Comparison of ENCODE assay signal across 1 cellular context in the genomic region with DNA sequence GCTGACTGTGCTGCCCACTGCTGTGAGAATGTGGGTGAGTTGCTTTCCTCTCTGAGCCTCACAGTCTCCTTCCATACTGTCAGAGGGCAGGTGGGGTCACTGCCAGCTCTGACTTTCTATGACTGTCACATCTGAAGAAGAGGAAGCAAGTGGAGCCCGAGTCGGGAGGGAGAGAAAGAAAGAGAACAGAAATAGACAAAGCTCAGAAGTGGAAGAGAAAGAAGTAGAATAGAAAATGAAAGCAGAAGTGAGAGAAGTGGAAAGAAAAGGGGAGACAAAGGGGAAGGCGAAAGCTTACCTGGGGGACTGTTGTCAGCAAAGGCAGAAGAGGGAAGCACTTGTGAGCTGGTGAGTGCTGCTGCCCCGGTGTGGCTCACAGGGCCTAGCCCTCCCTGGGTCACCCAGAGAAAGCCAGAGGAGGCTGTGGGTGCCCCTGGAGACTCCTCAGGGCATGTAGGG.
A peak's percentile ranks its signal among the peaks of the same experiment; 100 is the strongest.
TF ChIP-seq lines count a peak whose summit lies in the region.

No MANE protein-coding gene starts in this region.

TF ChIP-seq in GM12878, 131 proteins besides CTCF, POLR2A, EP300 and RAD21 (continues in another document):
- TF ChIP-seq, protein P1, sequence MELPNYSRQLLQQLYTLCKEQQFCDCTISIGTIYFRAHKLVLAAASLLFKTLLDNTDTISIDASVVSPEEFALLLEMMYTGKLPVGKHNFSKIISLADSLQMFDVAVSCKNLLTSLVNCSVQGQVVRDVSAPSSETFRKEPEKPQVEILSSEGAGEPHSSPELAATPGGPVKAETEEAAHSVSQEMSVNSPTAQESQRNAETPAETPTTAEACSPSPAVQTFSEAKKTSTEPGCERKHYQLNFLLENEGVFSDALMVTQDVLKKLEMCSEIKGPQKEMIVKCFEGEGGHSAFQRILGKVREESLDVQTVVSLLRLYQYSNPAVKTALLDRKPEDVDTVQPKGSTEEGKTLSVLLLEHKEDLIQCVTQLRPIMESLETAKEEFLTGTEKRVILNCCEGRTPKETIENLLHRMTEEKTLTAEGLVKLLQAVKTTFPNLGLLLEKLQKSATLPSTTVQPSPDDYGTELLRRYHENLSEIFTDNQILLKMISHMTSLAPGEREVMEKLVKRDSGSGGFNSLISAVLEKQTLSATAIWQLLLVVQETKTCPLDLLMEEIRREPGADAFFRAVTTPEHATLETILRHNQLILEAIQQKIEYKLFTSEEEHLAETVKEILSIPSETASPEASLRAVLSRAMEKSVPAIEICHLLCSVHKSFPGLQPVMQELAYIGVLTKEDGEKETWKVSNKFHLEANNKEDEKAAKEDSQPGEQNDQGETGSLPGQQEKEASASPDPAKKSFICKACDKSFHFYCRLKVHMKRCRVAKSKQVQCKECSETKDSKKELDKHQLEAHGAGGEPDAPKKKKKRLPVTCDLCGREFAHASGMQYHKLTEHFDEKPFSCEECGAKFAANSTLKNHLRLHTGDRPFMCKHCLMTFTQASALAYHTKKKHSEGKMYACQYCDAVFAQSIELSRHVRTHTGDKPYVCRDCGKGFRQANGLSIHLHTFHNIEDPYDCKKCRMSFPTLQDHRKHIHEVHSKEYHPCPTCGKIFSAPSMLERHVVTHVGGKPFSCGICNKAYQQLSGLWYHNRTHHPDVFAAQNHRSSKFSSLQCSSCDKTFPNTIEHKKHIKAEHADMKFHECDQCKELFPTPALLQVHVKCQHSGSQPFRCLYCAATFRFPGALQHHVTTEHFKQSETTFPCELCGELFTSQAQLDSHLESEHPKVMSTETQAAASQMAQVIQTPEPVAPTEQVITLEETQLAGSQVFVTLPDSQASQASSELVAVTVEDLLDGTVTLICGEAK (IDR thresholded peaks at IDR 0.05; ENCODE audit: borderline replicate concordance), result no peak
- TF ChIP-seq, protein P2, sequence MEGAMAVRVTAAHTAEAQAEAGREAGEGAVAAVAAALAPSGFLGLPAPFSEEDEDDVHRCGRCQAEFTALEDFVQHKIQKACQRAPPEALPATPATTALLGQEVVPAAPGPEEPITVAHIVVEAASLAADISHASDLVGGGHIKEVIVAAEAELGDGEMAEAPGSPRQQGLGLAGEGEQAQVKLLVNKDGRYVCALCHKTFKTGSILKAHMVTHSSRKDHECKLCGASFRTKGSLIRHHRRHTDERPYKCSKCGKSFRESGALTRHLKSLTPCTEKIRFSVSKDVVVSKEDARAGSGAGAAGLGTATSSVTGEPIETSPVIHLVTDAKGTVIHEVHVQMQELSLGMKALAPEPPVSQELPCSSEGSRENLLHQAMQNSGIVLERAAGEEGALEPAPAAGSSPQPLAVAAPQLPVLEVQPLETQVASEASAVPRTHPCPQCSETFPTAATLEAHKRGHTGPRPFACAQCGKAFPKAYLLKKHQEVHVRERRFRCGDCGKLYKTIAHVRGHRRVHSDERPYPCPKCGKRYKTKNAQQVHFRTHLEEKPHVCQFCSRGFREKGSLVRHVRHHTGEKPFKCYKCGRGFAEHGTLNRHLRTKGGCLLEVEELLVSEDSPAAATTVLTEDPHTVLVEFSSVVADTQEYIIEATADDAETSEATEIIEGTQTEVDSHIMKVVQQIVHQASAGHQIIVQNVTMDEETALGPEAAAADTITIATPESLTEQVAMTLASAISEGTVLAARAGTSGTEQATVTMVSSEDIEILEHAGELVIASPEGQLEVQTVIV (IDR thresholded peaks at IDR 0.05; ENCODE audit: borderline replicate concordance, partially characterized antibody), result no peak
- TF ChIP-seq PAX5 (IDR thresholded peaks at IDR 0.05; ENCODE audit: borderline replicate concordance, low read depth, low read length), result 0 out of 2 replicates have a peak, but pooled peaks have one; percentile 20
- TF ChIP-seq, protein P3, sequence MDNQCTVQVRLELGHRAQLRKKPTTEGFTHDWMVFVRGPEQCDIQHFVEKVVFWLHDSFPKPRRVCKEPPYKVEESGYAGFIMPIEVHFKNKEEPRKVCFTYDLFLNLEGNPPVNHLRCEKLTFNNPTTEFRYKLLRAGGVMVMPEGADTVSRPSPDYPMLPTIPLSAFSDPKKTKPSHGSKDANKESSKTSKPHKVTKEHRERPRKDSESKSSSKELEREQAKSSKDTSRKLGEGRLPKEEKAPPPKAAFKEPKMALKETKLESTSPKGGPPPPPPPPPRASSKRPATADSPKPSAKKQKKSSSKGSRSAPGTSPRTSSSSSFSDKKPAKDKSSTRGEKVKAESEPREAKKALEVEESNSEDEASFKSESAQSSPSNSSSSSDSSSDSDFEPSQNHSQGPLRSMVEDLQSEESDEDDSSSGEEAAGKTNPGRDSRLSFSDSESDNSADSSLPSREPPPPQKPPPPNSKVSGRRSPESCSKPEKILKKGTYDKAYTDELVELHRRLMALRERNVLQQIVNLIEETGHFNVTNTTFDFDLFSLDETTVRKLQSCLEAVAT (IDR thresholded peaks at IDR 0.05), result peak; percentile 83
- TF ChIP-seq IRF4 (IDR thresholded peaks at IDR 0.05; ENCODE audit: low read depth, low read length), result peak; percentile 84
- TF ChIP-seq ESRRA (IDR thresholded peaks at IDR 0.05; ENCODE audit: low read length), result no peak
- TF ChIP-seq DPF2 (IDR thresholded peaks at IDR 0.05), result peak; percentile 65; the same call in 1 of the 2 replicates
- TF ChIP-seq, protein P4, sequence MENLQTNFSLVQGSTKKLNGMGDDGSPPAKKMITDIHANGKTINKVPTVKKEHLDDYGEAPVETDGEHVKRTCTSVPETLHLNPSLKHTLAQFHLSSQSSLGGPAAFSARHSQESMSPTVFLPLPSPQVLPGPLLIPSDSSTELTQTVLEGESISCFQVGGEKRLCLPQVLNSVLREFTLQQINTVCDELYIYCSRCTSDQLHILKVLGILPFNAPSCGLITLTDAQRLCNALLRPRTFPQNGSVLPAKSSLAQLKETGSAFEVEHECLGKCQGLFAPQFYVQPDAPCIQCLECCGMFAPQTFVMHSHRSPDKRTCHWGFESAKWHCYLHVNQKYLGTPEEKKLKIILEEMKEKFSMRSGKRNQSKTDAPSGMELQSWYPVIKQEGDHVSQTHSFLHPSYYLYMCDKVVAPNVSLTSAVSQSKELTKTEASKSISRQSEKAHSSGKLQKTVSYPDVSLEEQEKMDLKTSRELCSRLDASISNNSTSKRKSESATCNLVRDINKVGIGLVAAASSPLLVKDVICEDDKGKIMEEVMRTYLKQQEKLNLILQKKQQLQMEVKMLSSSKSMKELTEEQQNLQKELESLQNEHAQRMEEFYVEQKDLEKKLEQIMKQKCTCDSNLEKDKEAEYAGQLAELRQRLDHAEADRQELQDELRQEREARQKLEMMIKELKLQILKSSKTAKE (IDR thresholded peaks at IDR 0.05; ENCODE audit: low read depth, poor library complexity, severe bottlenecking), result peak; percentile 79
- 0 out of 2 replicates have a peak, but pooled peaks have one; percentile 9 for TF ChIP-seq YY1 (IDR thresholded peaks at IDR 0.05; ENCODE audit: low read depth, low read length)
- TF ChIP-seq RCOR1 (conservative IDR thresholded peaks at IDR 0.05; ENCODE audit: low read depth, low read length), result 0 out of 2 replicates have a peak, but pooled peaks have one; percentile 39
- TF ChIP-seq ZNF274 (IDR thresholded peaks at IDR 0.05; ENCODE audit: insufficient read depth, insufficient read length), result no peak
- no peak for TF ChIP-seq RB1 (IDR thresholded peaks at IDR 0.05; ENCODE audit: borderline replicate concordance)
- peak; percentile 97 to 98 for TF ChIP-seq IKZF2 (IDR thresholded peaks at IDR 0.05)
- 0 out of 2 replicates have a peak, but pooled peaks have one; percentile 45 for TF ChIP-seq ZNF207 (IDR thresholded peaks at IDR 0.05; ENCODE audit: borderline replicate concordance)
- TF ChIP-seq, protein P5, sequence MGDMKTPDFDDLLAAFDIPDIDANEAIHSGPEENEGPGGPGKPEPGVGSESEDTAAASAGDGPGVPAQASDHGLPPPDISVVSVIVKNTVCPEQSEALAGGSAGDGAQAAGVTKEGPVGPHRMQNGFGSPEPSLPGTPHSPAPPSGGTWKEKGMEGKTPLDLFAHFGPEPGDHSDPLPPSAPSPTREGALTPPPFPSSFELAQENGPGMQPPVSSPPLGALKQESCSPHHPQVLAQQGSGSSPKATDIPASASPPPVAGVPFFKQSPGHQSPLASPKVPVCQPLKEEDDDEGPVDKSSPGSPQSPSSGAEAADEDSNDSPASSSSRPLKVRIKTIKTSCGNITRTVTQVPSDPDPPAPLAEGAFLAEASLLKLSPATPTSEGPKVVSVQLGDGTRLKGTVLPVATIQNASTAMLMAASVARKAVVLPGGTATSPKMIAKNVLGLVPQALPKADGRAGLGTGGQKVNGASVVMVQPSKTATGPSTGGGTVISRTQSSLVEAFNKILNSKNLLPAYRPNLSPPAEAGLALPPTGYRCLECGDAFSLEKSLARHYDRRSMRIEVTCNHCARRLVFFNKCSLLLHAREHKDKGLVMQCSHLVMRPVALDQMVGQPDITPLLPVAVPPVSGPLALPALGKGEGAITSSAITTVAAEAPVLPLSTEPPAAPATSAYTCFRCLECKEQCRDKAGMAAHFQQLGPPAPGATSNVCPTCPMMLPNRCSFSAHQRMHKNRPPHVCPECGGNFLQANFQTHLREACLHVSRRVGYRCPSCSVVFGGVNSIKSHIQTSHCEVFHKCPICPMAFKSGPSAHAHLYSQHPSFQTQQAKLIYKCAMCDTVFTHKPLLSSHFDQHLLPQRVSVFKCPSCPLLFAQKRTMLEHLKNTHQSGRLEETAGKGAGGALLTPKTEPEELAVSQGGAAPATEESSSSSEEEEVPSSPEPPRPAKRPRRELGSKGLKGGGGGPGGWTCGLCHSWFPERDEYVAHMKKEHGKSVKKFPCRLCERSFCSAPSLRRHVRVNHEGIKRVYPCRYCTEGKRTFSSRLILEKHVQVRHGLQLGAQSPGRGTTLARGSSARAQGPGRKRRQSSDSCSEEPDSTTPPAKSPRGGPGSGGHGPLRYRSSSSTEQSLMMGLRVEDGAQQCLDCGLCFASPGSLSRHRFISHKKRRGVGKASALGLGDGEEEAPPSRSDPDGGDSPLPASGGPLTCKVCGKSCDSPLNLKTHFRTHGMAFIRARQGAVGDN (IDR thresholded peaks at IDR 0.05), result peak; percentile 56
- peak; percentile 49; the same call in 1 of the 2 replicates for TF ChIP-seq CBX5 (IDR thresholded peaks at IDR 0.05; ENCODE audit: low read depth)
- peak; percentile 55; the same call in 1 of the 2 replicates for TF ChIP-seq MEF2A (IDR thresholded peaks at IDR 0.05; ENCODE audit: insufficient read depth, low read depth, low read length)
- no peak for TF ChIP-seq JUND (IDR thresholded peaks at IDR 0.05; ENCODE audit: low read depth, low read length)
- no peak for TF ChIP-seq TAF1 (IDR thresholded peaks at IDR 0.05; ENCODE audit: borderline replicate concordance, low read depth, low read length)
- TF ChIP-seq ZNF384 (IDR thresholded peaks at IDR 0.05; ENCODE audit: borderline replicate concordance, low read depth, low read length), result no peak
- TF ChIP-seq, protein P6, sequence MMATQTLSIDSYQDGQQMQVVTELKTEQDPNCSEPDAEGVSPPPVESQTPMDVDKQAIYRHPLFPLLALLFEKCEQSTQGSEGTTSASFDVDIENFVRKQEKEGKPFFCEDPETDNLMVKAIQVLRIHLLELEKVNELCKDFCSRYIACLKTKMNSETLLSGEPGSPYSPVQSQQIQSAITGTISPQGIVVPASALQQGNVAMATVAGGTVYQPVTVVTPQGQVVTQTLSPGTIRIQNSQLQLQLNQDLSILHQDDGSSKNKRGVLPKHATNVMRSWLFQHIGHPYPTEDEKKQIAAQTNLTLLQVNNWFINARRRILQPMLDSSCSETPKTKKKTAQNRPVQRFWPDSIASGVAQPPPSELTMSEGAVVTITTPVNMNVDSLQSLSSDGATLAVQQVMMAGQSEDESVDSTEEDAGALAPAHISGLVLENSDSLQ (IDR thresholded peaks at IDR 0.05), result peak; percentile 74
- 0 out of 2 replicates have a peak, but pooled peaks have one; percentile 24 for TF ChIP-seq TBL1XR1 (IDR thresholded peaks at IDR 0.05; ENCODE audit: low read depth, low read length)
- TF ChIP-seq MTA2 (IDR thresholded peaks at IDR 0.05; ENCODE audit: low read depth), result peak; percentile 89
- peak; percentile 46; the same call in 1 of the 2 replicates for TF ChIP-seq BCL11A (IDR thresholded peaks at IDR 0.05; ENCODE audit: low read depth, low read length)
- peak; percentile 92 for TF ChIP-seq IKZF1 (conservative IDR thresholded peaks at IDR 0.05)
- TF ChIP-seq MEF2B (IDR thresholded peaks at IDR 0.05; ENCODE audit: partially characterized antibody, poor library complexity, severe bottlenecking), result peak; percentile 69
- TF ChIP-seq CBFB (IDR thresholded peaks at IDR 0.05; ENCODE audit: low read depth), result no peak
- TF ChIP-seq, protein P7, sequence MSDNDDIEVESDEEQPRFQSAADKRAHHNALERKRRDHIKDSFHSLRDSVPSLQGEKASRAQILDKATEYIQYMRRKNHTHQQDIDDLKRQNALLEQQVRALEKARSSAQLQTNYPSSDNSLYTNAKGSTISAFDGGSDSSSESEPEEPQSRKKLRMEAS (IDR thresholded peaks at IDR 0.05; ENCODE audit: low read depth, low read length), result no peak; the same call in 1 of the 2 replicates
- TF ChIP-seq, protein P8, sequence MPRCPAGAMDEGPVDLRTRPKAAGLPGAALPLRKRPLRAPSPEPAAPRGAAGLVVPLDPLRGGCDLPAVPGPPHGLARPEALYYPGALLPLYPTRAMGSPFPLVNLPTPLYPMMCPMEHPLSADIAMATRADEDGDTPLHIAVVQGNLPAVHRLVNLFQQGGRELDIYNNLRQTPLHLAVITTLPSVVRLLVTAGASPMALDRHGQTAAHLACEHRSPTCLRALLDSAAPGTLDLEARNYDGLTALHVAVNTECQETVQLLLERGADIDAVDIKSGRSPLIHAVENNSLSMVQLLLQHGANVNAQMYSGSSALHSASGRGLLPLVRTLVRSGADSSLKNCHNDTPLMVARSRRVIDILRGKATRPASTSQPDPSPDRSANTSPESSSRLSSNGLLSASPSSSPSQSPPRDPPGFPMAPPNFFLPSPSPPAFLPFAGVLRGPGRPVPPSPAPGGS (IDR thresholded peaks at IDR 0.05; ENCODE audit: borderline replicate concordance, insufficient read depth, low read depth, low read length, poor library complexity, severe bottlenecking), result peak; percentile 57
- TF ChIP-seq ZNF217 (IDR thresholded peaks at IDR 0.05), result peak; percentile 30; the same call in 1 of the 2 replicates
- no peak for TF ChIP-seq TCF3 (IDR thresholded peaks at IDR 0.05; ENCODE audit: borderline replicate concordance, insufficient read depth, low read depth, low read length)
- TF ChIP-seq, protein P9, sequence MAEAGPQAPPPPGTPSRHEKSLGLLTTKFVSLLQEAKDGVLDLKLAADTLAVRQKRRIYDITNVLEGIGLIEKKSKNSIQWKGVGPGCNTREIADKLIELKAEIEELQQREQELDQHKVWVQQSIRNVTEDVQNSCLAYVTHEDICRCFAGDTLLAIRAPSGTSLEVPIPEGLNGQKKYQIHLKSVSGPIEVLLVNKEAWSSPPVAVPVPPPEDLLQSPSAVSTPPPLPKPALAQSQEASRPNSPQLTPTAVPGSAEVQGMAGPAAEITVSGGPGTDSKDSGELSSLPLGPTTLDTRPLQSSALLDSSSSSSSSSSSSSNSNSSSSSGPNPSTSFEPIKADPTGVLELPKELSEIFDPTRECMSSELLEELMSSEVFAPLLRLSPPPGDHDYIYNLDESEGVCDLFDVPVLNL (IDR thresholded peaks at IDR 0.05; ENCODE audit: low read depth, low read length), result no peak
- TF ChIP-seq BHLHE40 (IDR thresholded peaks at IDR 0.05; ENCODE audit: borderline replicate concordance in 1 of 2, low read depth in 2 of 2, low read length in 1 of 2), result peak in 1 of 2 experiments; percentile 34; a peak in 2 of 4 replicates
- no peak for TF ChIP-seq FOXM1 (IDR thresholded peaks at IDR 0.05; ENCODE audit: low read depth, low read length)
- peak; percentile 92 for TF ChIP-seq NR2F1 (conservative IDR thresholded peaks at IDR 0.05)
